ENCODE assay signal across 1 cellular context in the genomic region with DNA sequence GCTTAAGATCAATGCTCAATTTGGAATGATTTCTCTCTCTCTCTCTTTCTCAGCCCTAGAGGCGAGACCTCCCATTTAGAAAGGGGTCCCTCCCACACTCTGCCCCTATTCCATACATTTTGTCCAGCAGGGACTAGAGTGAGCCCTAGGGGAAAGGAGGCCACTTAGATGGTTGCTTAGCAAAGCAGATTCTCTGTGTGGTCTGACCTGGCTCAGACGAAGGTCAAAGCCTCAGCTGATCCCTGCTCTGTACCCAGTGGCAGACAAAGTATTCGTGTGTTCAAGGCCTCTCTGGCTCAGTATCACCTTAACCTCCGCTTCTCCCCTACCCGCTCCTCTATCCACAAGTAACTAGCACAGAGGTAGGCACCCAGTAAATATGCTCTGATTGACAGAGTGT.
TF ChIP-seq lines count a peak whose summit lies in the region.

No MANE protein-coding gene starts in this region.

TF ChIP-seq in IMR-90, 13 proteins besides CTCF, POLR2A, EP300 and RAD21 (continued from another document):
- TF ChIP-seq NFE2L2 (IDR thresholded peaks at IDR 0.05; ENCODE audit: low read depth, low read length): no peak
- TF ChIP-seq RCOR1 (IDR thresholded peaks at IDR 0.05; ENCODE audit: insufficient replicate concordance, low read length): no peak
- no peak for TF ChIP-seq CEBPB (IDR thresholded peaks at IDR 0.05; ENCODE audit: low read depth, low read length)
- TF ChIP-seq MXI1 (IDR thresholded peaks at IDR 0.05; ENCODE audit: borderline replicate concordance, low read depth, low read length): no peak
- no peak for TF ChIP-seq SMC3 (IDR thresholded peaks at IDR 0.05; ENCODE audit: low read depth, low read length)
- TF ChIP-seq FOS (IDR thresholded peaks at IDR 0.05; ENCODE audit: low read depth, low read length): no peak
- TF ChIP-seq, protein P1, sequence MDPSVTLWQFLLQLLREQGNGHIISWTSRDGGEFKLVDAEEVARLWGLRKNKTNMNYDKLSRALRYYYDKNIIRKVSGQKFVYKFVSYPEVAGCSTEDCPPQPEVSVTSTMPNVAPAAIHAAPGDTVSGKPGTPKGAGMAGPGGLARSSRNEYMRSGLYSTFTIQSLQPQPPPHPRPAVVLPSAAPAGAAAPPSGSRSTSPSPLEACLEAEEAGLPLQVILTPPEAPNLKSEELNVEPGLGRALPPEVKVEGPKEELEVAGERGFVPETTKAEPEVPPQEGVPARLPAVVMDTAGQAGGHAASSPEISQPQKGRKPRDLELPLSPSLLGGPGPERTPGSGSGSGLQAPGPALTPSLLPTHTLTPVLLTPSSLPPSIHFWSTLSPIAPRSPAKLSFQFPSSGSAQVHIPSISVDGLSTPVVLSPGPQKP (IDR thresholded peaks at IDR 0.05; ENCODE audit: borderline replicate concordance, low read depth, low read length): no peak
- TF ChIP-seq, protein P2, sequence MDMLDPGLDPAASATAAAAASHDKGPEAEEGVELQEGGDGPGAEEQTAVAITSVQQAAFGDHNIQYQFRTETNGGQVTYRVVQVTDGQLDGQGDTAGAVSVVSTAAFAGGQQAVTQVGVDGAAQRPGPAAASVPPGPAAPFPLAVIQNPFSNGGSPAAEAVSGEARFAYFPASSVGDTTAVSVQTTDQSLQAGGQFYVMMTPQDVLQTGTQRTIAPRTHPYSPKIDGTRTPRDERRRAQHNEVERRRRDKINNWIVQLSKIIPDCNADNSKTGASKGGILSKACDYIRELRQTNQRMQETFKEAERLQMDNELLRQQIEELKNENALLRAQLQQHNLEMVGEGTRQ (IDR thresholded peaks at IDR 0.05; ENCODE audit: low read depth, low read length): no peak
